Comparison of ENCODE assay signal across 1 cellular context in genomic region chr16:47492428-47493357, GRCh38.
TF ChIP-seq lines count a peak whose summit lies in the region.

No MANE protein-coding gene starts in this region.

TF ChIP-seq in HepG2, 621 proteins besides CTCF, POLR2A, EP300 and RAD21 (continued from another document and continues in another):
- TF ChIP-seq MLXIP (CRISPR knock-in tag; IDR thresholded peaks at IDR 0.05; ENCODE audit: borderline replicate concordance), result no peak
- no peak for TF ChIP-seq SP1 (IDR thresholded peaks at IDR 0.05)
- TF ChIP-seq SP1 (CRISPR knock-in tag; IDR thresholded peaks at IDR 0.05), result peak; percentile 72
- TF ChIP-seq, protein P1, sequence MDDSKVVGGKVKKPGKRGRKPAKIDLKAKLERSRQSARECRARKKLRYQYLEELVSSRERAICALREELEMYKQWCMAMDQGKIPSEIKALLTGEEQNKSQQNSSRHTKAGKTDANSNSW (CRISPR knock-in tag; IDR thresholded peaks at IDR 0.05; ENCODE audit: borderline replicate concordance), result no peak
- TF ChIP-seq PHF8 (CRISPR knock-in tag; IDR thresholded peaks at IDR 0.05), result 0 out of 2 replicates have a peak, but pooled peaks have one; percentile 18
- TF ChIP-seq FOSL1 (CRISPR knock-in tag; IDR thresholded peaks at IDR 0.05; ENCODE audit: borderline replicate concordance), result no peak
- no peak for TF ChIP-seq ZSCAN30 (CRISPR knock-in tag; IDR thresholded peaks at IDR 0.05)
- TF ChIP-seq ZNF296 (CRISPR knock-in tag; conservative IDR thresholded peaks at IDR 0.05), result no peak
- TF ChIP-seq ZNF343 (CRISPR knock-in tag; IDR thresholded peaks at IDR 0.05), result 0 out of 2 replicates have a peak, but pooled peaks have one; percentile 73
- 0 out of 2 replicates have a peak, but pooled peaks have one; percentile 24 for TF ChIP-seq ZBTB7B (CRISPR knock-in tag; IDR thresholded peaks at IDR 0.05)
- TF ChIP-seq, protein P2, sequence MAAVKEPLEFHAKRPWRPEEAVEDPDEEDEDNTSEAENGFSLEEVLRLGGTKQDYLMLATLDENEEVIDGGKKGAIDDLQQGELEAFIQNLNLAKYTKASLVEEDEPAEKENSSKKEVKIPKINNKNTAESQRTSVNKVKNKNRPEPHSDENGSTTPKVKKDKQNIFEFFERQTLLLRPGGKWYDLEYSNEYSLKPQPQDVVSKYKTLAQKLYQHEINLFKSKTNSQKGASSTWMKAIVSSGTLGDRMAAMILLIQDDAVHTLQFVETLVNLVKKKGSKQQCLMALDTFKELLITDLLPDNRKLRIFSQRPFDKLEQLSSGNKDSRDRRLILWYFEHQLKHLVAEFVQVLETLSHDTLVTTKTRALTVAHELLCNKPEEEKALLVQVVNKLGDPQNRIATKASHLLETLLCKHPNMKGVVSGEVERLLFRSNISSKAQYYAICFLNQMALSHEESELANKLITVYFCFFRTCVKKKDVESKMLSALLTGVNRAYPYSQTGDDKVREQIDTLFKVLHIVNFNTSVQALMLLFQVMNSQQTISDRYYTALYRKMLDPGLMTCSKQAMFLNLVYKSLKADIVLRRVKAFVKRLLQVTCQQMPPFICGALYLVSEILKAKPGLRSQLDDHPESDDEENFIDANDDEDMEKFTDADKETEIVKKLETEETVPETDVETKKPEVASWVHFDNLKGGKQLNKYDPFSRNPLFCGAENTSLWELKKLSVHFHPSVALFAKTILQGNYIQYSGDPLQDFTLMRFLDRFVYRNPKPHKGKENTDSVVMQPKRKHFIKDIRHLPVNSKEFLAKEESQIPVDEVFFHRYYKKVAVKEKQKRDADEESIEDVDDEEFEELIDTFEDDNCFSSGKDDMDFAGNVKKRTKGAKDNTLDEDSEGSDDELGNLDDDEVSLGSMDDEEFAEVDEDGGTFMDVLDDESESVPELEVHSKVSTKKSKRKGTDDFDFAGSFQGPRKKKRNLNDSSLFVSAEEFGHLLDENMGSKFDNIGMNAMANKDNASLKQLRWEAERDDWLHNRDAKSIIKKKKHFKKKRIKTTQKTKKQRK (IDR thresholded peaks at IDR 0.05; ENCODE audit: low read length), result no peak
- peak; percentile 75; the same call in 1 of the 2 replicates for TF ChIP-seq ZNF510 (CRISPR knock-in tag; IDR thresholded peaks at IDR 0.05; ENCODE audit: low read depth)
- peak in 1 of 2 experiments; percentile 66; a peak in 1 of 4 replicates for TF ChIP-seq REST (IDR thresholded peaks at IDR 0.05; ENCODE audit: borderline replicate concordance in 1 of 2, low read depth in 1 of 2, low read length in 2 of 2)
- TF ChIP-seq ZMYM3 (CRISPR knock-in tag; IDR thresholded peaks at IDR 0.05), result 0 out of 2 replicates have a peak, but pooled peaks have one; percentile 35
- peak; percentile 84 for TF ChIP-seq ELF1 (CRISPR knock-in tag; IDR thresholded peaks at IDR 0.05)
- TF ChIP-seq RBFOX2 (IDR thresholded peaks at IDR 0.05; ENCODE audit: low read depth, low read length), result 0 out of 2 replicates have a peak, but pooled peaks have one; percentile 32
- TF ChIP-seq ZMYM2 (CRISPR knock-in tag; IDR thresholded peaks at IDR 0.05), result no peak
- TF ChIP-seq ZNF891 (CRISPR knock-in tag; IDR thresholded peaks at IDR 0.05), result no peak
- peak; percentile 76 for TF ChIP-seq FOXA3 (CRISPR knock-in tag; IDR thresholded peaks at IDR 0.05)
- TF ChIP-seq RXRB (CRISPR knock-in tag; IDR thresholded peaks at IDR 0.05; ENCODE audit: borderline replicate concordance), result peak; percentile 67; the same call in 1 of the 2 replicates
- TF ChIP-seq REPIN1 (CRISPR knock-in tag; IDR thresholded peaks at IDR 0.05; ENCODE audit: borderline replicate concordance, low read depth), result no peak; the same call in 1 of the 2 replicates
- TF ChIP-seq ZSCAN31 (CRISPR knock-in tag; IDR thresholded peaks at IDR 0.05; ENCODE audit: low read depth), result no peak
- no peak for TF ChIP-seq CCDC6 (CRISPR knock-in tag; IDR thresholded peaks at IDR 0.05)
- TF ChIP-seq RNF2 (conservative IDR thresholded peaks at IDR 0.05; ENCODE audit: low read depth), result no peak
- TF ChIP-seq ZNF230 (CRISPR knock-in tag; IDR thresholded peaks at IDR 0.05), result 0 out of 2 replicates have a peak, but pooled peaks have one; percentile 72
- peak; percentile 83 for TF ChIP-seq BCL6 (CRISPR knock-in tag; IDR thresholded peaks at IDR 0.05)
- TF ChIP-seq ZC3H13 (CRISPR knock-in tag; IDR thresholded peaks at IDR 0.05), result no peak
- peak; percentile 30; the same call in 1 of the 2 replicates for TF ChIP-seq PPARG (CRISPR knock-in tag; conservative IDR thresholded peaks at IDR 0.05)
- no peak for TF ChIP-seq HOXA5 (CRISPR knock-in tag; IDR thresholded peaks at IDR 0.05)
- no peak for TF ChIP-seq MZF1 (CRISPR knock-in tag; IDR thresholded peaks at IDR 0.05; ENCODE audit: borderline replicate concordance)
- 0 out of 2 replicates have a peak, but pooled peaks have one; percentile 53 for TF ChIP-seq ZBTB3 (CRISPR knock-in tag; IDR thresholded peaks at IDR 0.05; ENCODE audit: borderline replicate concordance, low read depth)
- TF ChIP-seq ZNF317 (CRISPR knock-in tag; IDR thresholded peaks at IDR 0.05), result 0 out of 2 replicates have a peak, but pooled peaks have one; percentile 9
- no peak; the same call in 1 of the 2 replicates for TF ChIP-seq ZIK1 (CRISPR knock-in tag; IDR thresholded peaks at IDR 0.05; ENCODE audit: borderline replicate concordance, low read depth)
- TF ChIP-seq, protein P3, sequence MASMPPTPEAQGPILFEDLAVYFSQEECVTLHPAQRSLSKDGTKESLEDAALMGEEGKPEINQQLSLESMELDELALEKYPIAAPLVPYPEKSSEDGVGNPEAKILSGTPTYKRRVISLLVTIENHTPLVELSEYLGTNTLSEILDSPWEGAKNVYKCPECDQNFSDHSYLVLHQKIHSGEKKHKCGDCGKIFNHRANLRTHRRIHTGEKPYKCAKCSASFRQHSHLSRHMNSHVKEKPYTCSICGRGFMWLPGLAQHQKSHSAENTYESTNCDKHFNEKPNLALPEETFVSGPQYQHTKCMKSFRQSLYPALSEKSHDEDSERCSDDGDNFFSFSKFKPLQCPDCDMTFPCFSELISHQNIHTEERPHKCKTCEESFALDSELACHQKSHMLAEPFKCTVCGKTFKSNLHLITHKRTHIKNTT (CRISPR knock-in tag; IDR thresholded peaks at IDR 0.05), result no peak
- no peak for TF ChIP-seq ZNF564 (CRISPR knock-in tag; IDR thresholded peaks at IDR 0.05)
- TF ChIP-seq MAF1 (CRISPR knock-in tag; IDR thresholded peaks at IDR 0.05; ENCODE audit: borderline replicate concordance), result no peak
- no peak for TF ChIP-seq SPEN (CRISPR knock-in tag; IDR thresholded peaks at IDR 0.05; ENCODE audit: low read depth)
- no peak for TF ChIP-seq RBAK (CRISPR knock-in tag; IDR thresholded peaks at IDR 0.05)
- TF ChIP-seq NFE2L2 (IDR thresholded peaks at IDR 0.05; ENCODE audit: low read length), result no peak
- TF ChIP-seq ARID4A (CRISPR knock-in tag; IDR thresholded peaks at IDR 0.05; ENCODE audit: borderline replicate concordance), result no peak; the same call in 1 of the 2 replicates
- peak; percentile 95 for TF ChIP-seq ZNF644 (CRISPR knock-in tag; IDR thresholded peaks at IDR 0.05; ENCODE audit: low read depth)
